In genomic region chrX:154714925-154715324, GRCh38 we compare ENCODE assay signal across 9 cellular contexts. TPM values are rescaled to one million over a fixed set of nuclear protein-coding genes. Genes with fewer than 3 reads are reported as not detected.
DNase-seq lines count a peak whose midpoint lies in the region; ATAC-seq and TF ChIP-seq lines count a peak whose summit lies in the region.
"Had no signal": no experiment of that assay in that cellular context is flagged by ENCODE, and none has a peak within 500 bp of the region (broad histone marks: within the 10 kb centered on the region; RNA-seq: fewer than 3 reads in every experiment).

No MANE protein-coding gene starts in this region.

- no peak overlapping the region for H3K27ac Mint-ChIP-seq in WTC11

- no peak overlapping the region for H3K18ac ChIP-seq in neuronal stem cell (ENCODE audit: low read length)

- H3K4me3 ChIP-seq in neuronal stem cell (ENCODE audit: low read length in 2 of 2) = no peak overlapping the region
- H3K4me3 ChIP-seq: skin epidermis had no signal

- H2BK15ac ChIP-seq in neuronal stem cell (ENCODE audit: low read length) = no peak overlapping the region

- CTCF ChIA-PET in WTC11 (lab: Charles Lee) = no interaction called here

- H4K91ac ChIP-seq in neuronal stem cell (ENCODE audit: low read depth, low read length, poor library complexity) = no peak overlapping the region

- DNase-seq in COLO668 (lab: John Stamatoyannopoulos, UW; ENCODE audit: unreplicated experiment) (peak; percentile 41), NCI-H1092 (lab: John Stamatoyannopoulos, UW) (peak; percentile 45), WTC11 (ENCODE audit: low spot score) (peak; percentile 36), fibroblast of peridontal ligament (ENCODE audit: extremely low read depth) (peak; percentile 64), neuronal stem cell (ENCODE audit: low spot score) (peak; percentile 35), HCEC 1CT (no peak)

- peaks cover 0 to 5% (median 0%) of the 10 kb centered on the region in 3 experiments for H3K27me3 ChIP-seq in neuronal stem cell (ENCODE audit: control insufficient read depth in 3 of 3, insufficient read depth in 3 of 3, low read depth in 1 of 3, low read length in 3 of 3)

- H2BK120ac ChIP-seq in neuronal stem cell (ENCODE audit: low read depth, low read length) = no peak overlapping the region

- WGBS in neuronal stem cell (ENCODE audit: extremely low coverage in 2 of 2, insufficient read length in 2 of 2, insufficient replicate concordance in 1 of 2), 2 donors = no CpG with 5 or more reads among the region's 2 CpGs

- no peaks in the 10 kb centered on the region for H3K36me3 ChIP-seq in neuronal stem cell (replicated peaks in 1 of 2; ENCODE audit: control insufficient read depth in 2 of 2, insufficient read depth in 2 of 2, low read length in 2 of 2)

- H2AFZ ChIP-seq in neuronal stem cell (ENCODE audit: low read length) = no peak overlapping the region

- peak; percentile 47 for ATAC-seq in GM18858 (IDR thresholded peaks at IDR 0.05; ENCODE audit: unreplicated experiment)
- peak; percentile 69 for ATAC-seq in WTC11
- no peak for ATAC-seq in GM21723 (IDR thresholded peaks at IDR 0.05; ENCODE audit: unreplicated experiment)

- no peaks in the 10 kb centered on the region for H3K79me1 ChIP-seq in neuronal stem cell (ENCODE audit: low read depth, low read length)

- H3K4me2 ChIP-seq in neuronal stem cell (ENCODE audit: insufficient read depth, low read length, poor library complexity, severe bottlenecking) = no peak overlapping the region

- no peaks in the 10 kb centered on the region for H3K36me3 Mint-ChIP-seq in WTC11

- no peaks in the 10 kb centered on the region for H3K9me3 Mint-ChIP-seq in WTC11

- no peak overlapping the region for H3K14ac ChIP-seq in neuronal stem cell (ENCODE audit: low read length)

- H3K27ac ChIP-seq in neuronal stem cell (replicated peaks; ENCODE audit: low read length) = no peak overlapping the region

- H2AK5ac ChIP-seq in neuronal stem cell (ENCODE audit: low read depth, low read length) = no peak overlapping the region

- no peak overlapping the region for H2BK12ac ChIP-seq in neuronal stem cell (ENCODE audit: low read length)

- POLR2A ChIA-PET in WTC11 (lab: Charles Lee) = no interaction called here

- H3K23ac ChIP-seq in neuronal stem cell (ENCODE audit: low read depth, low read length, poor library complexity) = no peak overlapping the region

- peaks cover 8% of the 10 kb centered on the region; the same call in 1 of the 2 replicates for H3K4me1 Mint-ChIP-seq in WTC11

- H3K9me3 ChIP-seq in neuronal stem cell (replicated peaks in 1 of 2; ENCODE audit: control insufficient read depth in 2 of 2, insufficient read depth in 1 of 2, low read depth in 1 of 2, low read length in 2 of 2) = no peaks in the 10 kb centered on the region

- no peak overlapping the region for H3K4me3 Mint-ChIP-seq in WTC11

- no peaks in the 10 kb centered on the region for H3K4me1 ChIP-seq in neuronal stem cell (ENCODE audit: control insufficient read depth in 2 of 2, insufficient read depth in 1 of 2, low read depth in 1 of 2, low read length in 2 of 2)

- no peaks in the 10 kb centered on the region; the same call in 1 of the 2 replicates for H3K27me3 Mint-ChIP-seq in WTC11 (ENCODE audit: low read depth)

- H3K4ac ChIP-seq in neuronal stem cell (ENCODE audit: low read length) = no peak overlapping the region

- no peak overlapping the region for H3K9ac ChIP-seq in neuronal stem cell (ENCODE audit: low read depth, low read length, poor library complexity)

- no peak overlapping the region for H2BK5ac ChIP-seq in neuronal stem cell (ENCODE audit: low read length)

- no peak overlapping the region for H4K8ac ChIP-seq in neuronal stem cell (ENCODE audit: low read depth, low read length)

- TF ChIP-seq CTCF in WTC11 (IDR thresholded peaks at IDR 0.05) = peak; percentile 45

TF ChIP-seq in WTC11, 78 proteins besides CTCF, POLR2A, EP300 and RAD21:
- TF ChIP-seq GTF2I (CRISPR knock-in tag; conservative IDR thresholded peaks at IDR 0.05) (no peak), MLX (CRISPR knock-in tag; IDR thresholded peaks at IDR 0.05) (no peak), JAZF1 (CRISPR knock-in tag; IDR thresholded peaks at IDR 0.05) (no peak), NR2C2 (CRISPR knock-in tag; IDR thresholded peaks at IDR 0.05) (no peak)
- TF ChIP-seq, protein P1, sequence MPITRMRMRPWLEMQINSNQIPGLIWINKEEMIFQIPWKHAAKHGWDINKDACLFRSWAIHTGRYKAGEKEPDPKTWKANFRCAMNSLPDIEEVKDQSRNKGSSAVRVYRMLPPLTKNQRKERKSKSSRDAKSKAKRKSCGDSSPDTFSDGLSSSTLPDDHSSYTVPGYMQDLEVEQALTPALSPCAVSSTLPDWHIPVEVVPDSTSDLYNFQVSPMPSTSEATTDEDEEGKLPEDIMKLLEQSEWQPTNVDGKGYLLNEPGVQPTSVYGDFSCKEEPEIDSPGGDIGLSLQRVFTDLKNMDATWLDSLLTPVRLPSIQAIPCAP (CRISPR knock-in tag; IDR thresholded peaks at IDR 0.05) = no peak
- TF ChIP-seq, protein P2, sequence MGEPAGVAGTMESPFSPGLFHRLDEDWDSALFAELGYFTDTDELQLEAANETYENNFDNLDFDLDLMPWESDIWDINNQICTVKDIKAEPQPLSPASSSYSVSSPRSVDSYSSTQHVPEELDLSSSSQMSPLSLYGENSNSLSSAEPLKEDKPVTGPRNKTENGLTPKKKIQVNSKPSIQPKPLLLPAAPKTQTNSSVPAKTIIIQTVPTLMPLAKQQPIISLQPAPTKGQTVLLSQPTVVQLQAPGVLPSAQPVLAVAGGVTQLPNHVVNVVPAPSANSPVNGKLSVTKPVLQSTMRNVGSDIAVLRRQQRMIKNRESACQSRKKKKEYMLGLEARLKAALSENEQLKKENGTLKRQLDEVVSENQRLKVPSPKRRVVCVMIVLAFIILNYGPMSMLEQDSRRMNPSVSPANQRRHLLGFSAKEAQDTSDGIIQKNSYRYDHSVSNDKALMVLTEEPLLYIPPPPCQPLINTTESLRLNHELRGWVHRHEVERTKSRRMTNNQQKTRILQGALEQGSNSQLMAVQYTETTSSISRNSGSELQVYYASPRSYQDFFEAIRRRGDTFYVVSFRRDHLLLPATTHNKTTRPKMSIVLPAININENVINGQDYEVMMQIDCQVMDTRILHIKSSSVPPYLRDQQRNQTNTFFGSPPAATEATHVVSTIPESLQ (CRISPR knock-in tag; IDR thresholded peaks at IDR 0.05) = no peak
- TF ChIP-seq, protein P3, sequence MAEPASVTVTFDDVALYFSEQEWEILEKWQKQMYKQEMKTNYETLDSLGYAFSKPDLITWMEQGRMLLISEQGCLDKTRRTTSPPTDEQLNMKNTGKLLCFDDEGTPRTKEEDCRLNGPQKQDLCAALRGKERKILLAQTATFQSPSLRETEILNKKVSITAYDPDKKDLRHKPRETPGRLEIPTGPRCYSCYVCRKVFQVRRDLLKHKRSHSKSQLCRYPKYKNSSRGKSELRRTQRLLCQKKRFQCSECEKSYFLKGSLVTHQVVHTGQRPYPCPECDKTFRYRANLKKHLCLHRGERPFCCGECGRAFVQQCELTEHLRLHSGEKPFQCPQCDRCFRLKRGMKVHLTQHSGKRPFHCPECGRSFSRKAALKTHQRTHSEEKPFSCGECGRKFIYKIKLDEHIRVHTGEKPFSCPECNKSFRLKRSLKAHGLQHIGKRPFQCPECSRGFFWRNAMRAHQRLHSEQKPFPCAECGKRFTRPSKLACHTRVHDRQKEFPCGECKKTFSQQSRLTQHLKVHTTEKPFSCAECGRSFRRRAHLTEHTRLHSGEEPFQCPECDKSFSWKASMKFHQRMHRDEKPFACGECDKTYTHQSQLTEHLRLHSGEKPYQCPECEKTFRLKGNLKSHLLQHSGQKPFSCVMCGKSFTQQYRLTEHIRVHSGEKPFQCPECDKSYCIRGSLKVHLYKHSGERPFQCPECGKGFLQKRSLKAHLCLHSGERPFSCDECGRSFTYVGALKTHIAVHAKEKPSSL (CRISPR knock-in tag; conservative IDR thresholded peaks at IDR 0.05) = no peak
TF ChIP-seq in WTC11: peak in this region for 0.

RNA-seq across cellular contexts. Expression of gene GAB3, which starts 36.0 kb away (rescaled TPM):
- total RNA-seq in WTC11 (2021) = 0.66 to 1.0 TPM (median 0.72 TPM) in 3 replicates
- 0.01 TPM for polyA plus RNA-seq in neuronal stem cell (2013, experiment 1 of 2)
- polyA plus RNA-seq in neuronal stem cell (2013, experiment 2 of 2) = under 0.01 TPM

RNA-seq across cellular contexts. Expression of gene DKC1, which starts 47.7 kb away (rescaled TPM):
- 108 to 123 TPM (median 112 TPM) in 3 replicates for total RNA-seq in WTC11 (2021)
- 71.0 TPM for polyA plus RNA-seq in neuronal stem cell (2013, experiment 1 of 2)
- 71.8 TPM for polyA plus RNA-seq in neuronal stem cell (2013, experiment 2 of 2)
